In genomic region chr14:53564870-53565269, GRCh38 we compare ENCODE assay signal across 20 cellular contexts.
"Had no signal": no experiment of that assay in that cellular context is flagged by ENCODE, and none has a peak within 500 bp of the region (broad histone marks: within the 10 kb centered on the region; RNA-seq: fewer than 3 reads in every experiment).

No MANE protein-coding gene starts in this region.

- H3K4me3 ChIP-seq: coronary artery, lower lobe of right lung, psoas muscle, stomach had no signal

- H3K4me3 Mint-ChIP-seq: activated CD4-positive, alpha-beta T cell treated with anti-CD3 and anti-CD28 coated beads, Interleukin-2, amount 10 ng/mL, durations not matched to agents 7 days and 5 days; activated naive CD4-positive, alpha-beta T cell treated with anti-CD3 and anti-CD28 coated beads, Interleukin-2, amount 10 ng/mL, durations not matched to agents 7 days and 5 days; activated T-cell treated with anti-CD3 and anti-CD28 coated beads, Interleukin-2, amount 50 U/mL, for 4 hours; naive thymus-derived CD8-positive, alpha-beta T cell had no signal

- ATAC-seq: activated T-cell treated with anti-CD3 and anti-CD28 coated beads, Interleukin-2, amount 50 U/mL, for 4 hours; left colon; lower lobe of right lung; naive thymus-derived CD8-positive, alpha-beta T cell; psoas muscle; right cardiac atrium had no signal

- H3K4me1 Mint-ChIP-seq: activated CD4-positive, alpha-beta T cell treated with anti-CD3 and anti-CD28 coated beads, Interleukin-2, amount 10 ng/mL, durations not matched to agents 7 days and 5 days; activated naive CD4-positive, alpha-beta T cell treated with anti-CD3 and anti-CD28 coated beads, Interleukin-2, amount 10 ng/mL, durations not matched to agents 7 days and 5 days; naive thymus-derived CD8-positive, alpha-beta T cell had no signal

- H3K9me3 Mint-ChIP-seq: activated CD4-positive, alpha-beta T cell treated with anti-CD3 and anti-CD28 coated beads, Interleukin-2, amount 10 ng/mL, durations not matched to agents 7 days and 5 days had no signal

- H3K36me3 Mint-ChIP-seq: activated naive CD4-positive, alpha-beta T cell treated with anti-CD3 and anti-CD28 coated beads, Interleukin-2, amount 10 ng/mL, durations not matched to agents 7 days and 5 days had no signal

- DNase-seq: activated CD4-positive, alpha-beta T cell treated with anti-CD3 and anti-CD28 coated beads, Interleukin-2, amount 10 ng/mL, durations not matched to agents 7 days and 5 days; activated CD8-positive, alpha-beta memory T cell treated with anti-CD3 and anti-CD28 coated beads, Interleukin-2, amount 50 U/mL, for 4 hours; activated effector memory CD4-positive, alpha-beta T cell treated with Interleukin-2 at 50 U/mL for 16 hours; activated naive CD4-positive, alpha-beta T cell treated with anti-CD3 and anti-CD28 coated beads, Interleukin-2, amount 10 ng/mL, durations not matched to agents 7 days and 5 days; activated T-cell treated with anti-CD3 and anti-CD28 coated beads, Interleukin-2, amount 50 U/mL, for 4 hours; aorta; erythroblast; foreskin melanocyte; glutamatergic neuron; hypothalamus; islet precursor cell; left colon; lower lobe of right lung; naive thymus-derived CD8-positive, alpha-beta T cell; psoas muscle; right cardiac atrium; stomach; T-helper 9 cell; trophoblast cell had no signal

- H3K27me3 Mint-ChIP-seq: activated CD4-positive, alpha-beta T cell treated with anti-CD3 and anti-CD28 coated beads, Interleukin-2, amount 10 ng/mL, durations not matched to agents 7 days and 5 days; activated naive CD4-positive, alpha-beta T cell treated with anti-CD3 and anti-CD28 coated beads, Interleukin-2, amount 10 ng/mL, durations not matched to agents 7 days and 5 days had no signal

- H3K27ac Mint-ChIP-seq: activated CD4-positive, alpha-beta T cell treated with anti-CD3 and anti-CD28 coated beads, Interleukin-2, amount 10 ng/mL, durations not matched to agents 7 days and 5 days; activated naive CD4-positive, alpha-beta T cell treated with anti-CD3 and anti-CD28 coated beads, Interleukin-2, amount 10 ng/mL, durations not matched to agents 7 days and 5 days; naive thymus-derived CD8-positive, alpha-beta T cell had no signal
